1 cellular context compared by ENCODE assay signal in the genomic region with DNA sequence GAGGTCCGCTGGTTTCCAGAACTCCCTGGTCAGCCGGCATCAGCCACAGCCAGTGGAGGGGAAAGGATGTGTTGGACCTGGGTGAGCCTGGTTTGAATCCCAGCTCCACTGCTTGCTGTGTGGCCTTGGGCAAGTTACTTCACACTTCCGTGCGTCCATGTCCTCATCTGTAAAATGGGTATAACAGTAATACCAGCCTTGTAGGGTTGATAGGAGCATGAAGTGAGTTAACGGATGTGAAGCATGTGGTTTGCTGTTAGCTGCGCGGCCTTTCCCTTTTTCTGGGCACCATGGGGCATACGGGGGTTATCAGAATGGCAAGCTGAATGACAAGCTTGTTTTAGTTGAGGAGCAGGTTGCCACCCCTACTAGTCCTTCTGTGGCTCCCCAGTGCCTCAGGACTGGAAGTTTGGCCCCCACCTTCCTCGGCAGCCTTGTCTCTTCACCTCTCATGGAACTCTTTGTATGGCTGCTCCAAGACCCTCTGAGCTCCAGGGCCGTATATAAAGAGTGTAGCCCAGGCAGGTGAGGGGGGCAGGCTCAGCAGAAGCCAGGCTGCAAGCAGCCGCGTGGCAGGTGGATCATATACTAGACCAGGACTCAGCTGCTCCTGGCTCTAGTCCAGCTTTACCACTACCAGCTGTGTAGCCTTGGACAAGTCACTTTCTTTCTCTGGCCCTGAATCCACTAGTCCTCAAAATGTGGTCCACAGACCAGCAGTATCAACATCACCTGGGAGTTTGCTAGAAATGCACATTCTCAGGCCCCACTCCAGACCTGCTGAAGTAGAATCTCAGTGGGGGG.
TF ChIP-seq lines count a peak whose summit lies in the region.

No MANE protein-coding gene starts in this region.

TF ChIP-seq in H1, 55 proteins besides CTCF, POLR2A, EP300 and RAD21 (continued from another document):
- peak; percentile 60; the same call in 1 of the 2 replicates for TF ChIP-seq KDM1A (IDR thresholded peaks at IDR 0.05; ENCODE audit: borderline replicate concordance, low read length)
